29 cellular contexts compared by ENCODE assay signal in the genomic region with DNA sequence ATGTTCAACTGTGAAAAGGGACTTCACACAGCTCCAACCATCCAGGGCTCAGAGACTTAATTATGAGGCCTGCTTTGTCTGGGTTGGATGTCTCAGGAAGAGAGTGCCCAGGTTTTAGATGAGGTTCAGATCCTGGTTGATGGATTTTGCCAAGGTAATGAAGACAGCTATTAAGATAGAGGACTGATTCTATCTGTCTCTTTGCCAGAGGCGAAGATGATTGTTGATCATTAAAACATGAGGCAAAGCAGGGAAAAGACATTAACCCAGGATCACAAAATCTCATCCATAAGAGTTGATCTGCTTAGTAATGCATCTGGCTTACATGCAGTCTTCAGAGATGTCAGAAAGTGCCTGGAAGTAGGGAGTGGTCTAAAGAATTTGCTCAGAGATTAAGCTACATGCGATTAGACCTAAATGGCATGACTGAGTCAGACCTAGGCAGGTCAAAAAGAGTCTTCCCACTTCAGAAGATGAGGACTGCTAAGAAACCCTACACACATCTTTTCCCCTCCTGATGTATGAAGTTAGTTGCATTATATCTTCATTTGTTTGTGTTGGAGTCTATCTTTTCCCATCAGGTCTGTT.
"Had no signal": no experiment of that assay in that cellular context is flagged by ENCODE, and none has a peak within 500 bp of the region (broad histone marks: within the 10 kb centered on the region; RNA-seq: fewer than 3 reads in every experiment).

No MANE protein-coding gene starts in this region.

- H3K4me2 ChIP-seq: hepatocyte had no signal

- H3K4me1 Mint-ChIP-seq: neural crest cell; stimulated activated naive B cell treated with anti-CD40 and anti-IgM and Interleukin-4, amounts not matched to agents 10 μg/mL and 1 μg/mL and 100 μg/mL, for 72 hours had no signal

- H3K27me3 Mint-ChIP-seq: natural killer cell treated with Interleukin-12 subunit alpha and Interleukin-12 subunit beta and Interleukin-15 and Interleukin-18, amount 100 ng/mL, for 72 hours; stimulated activated naive B cell treated with anti-CD40 and anti-IgM and Interleukin-4, amounts not matched to agents 10 μg/mL and 1 μg/mL and 100 μg/mL, for 72 hours had no signal

- H3K27me3 ChIP-seq: hepatocyte, pancreas, stomach, testis, thyroid gland, transverse colon, upper lobe of left lung, vagina had no signal

- H3K4me3 Mint-ChIP-seq: mesothelial cell of epicardium; naive thymus-derived CD4-positive, alpha-beta T cell; natural killer cell treated with Interleukin-12 subunit alpha and Interleukin-12 subunit beta and Interleukin-15 and Interleukin-18, amount 100 ng/mL, for 72 hours; neural crest cell; stimulated activated naive B cell treated with anti-CD40 and anti-IgM and Interleukin-4, amounts not matched to agents 10 μg/mL and 1 μg/mL and 100 μg/mL, for 72 hours had no signal

- H3K27ac Mint-ChIP-seq: mesothelial cell of epicardium; naive thymus-derived CD4-positive, alpha-beta T cell; natural killer cell treated with Interleukin-12 subunit alpha and Interleukin-12 subunit beta and Interleukin-15 and Interleukin-18, amount 100 ng/mL, for 72 hours; stimulated activated naive B cell treated with anti-CD40 and anti-IgM and Interleukin-4, amounts not matched to agents 10 μg/mL and 1 μg/mL and 100 μg/mL, for 72 hours had no signal

- H2AFZ ChIP-seq: hepatocyte had no signal

- H3K4me1 ChIP-seq: left ventricle myocardium inferior, pancreas, prostate gland, stomach, testis, thyroid gland, transverse colon, upper lobe of left lung, vagina had no signal

- H3K79me2 ChIP-seq: hepatocyte had no signal

- ATAC-seq: naive thymus-derived CD4-positive, alpha-beta T cell; natural killer cell treated with Interleukin-12 subunit alpha and Interleukin-12 subunit beta and Interleukin-15 and Interleukin-18, amount 100 ng/mL, for 72 hours; pancreas; right cardiac atrium; sciatic nerve; stimulated activated naive B cell treated with anti-CD40 and anti-IgM and Interleukin-4, amounts not matched to agents 10 μg/mL and 1 μg/mL and 100 μg/mL, for 72 hours; stimulated activated naive CD8-positive, alpha-beta T cell treated with anti-CD3 and anti-CD28 coated beads, Interleukin-15, Interleukin-2, amounts not matched to agents 100 U/mL and 50 U/mL, for 24 hours had no signal

- H3K36me3 Mint-ChIP-seq: naive thymus-derived CD4-positive, alpha-beta T cell; natural killer cell treated with Interleukin-12 subunit alpha and Interleukin-12 subunit beta and Interleukin-15 and Interleukin-18, amount 100 ng/mL, for 72 hours; stimulated activated naive B cell treated with anti-CD40 and anti-IgM and Interleukin-4, amounts not matched to agents 10 μg/mL and 1 μg/mL and 100 μg/mL, for 72 hours had no signal

- DNase-seq: islet precursor cell; left ventricle myocardium inferior; mesendoderm; naive thymus-derived CD4-positive, alpha-beta T cell; nucleus accumbens; pancreas; posterior cingulate gyrus; retina; right cardiac atrium; small intestine; stimulated activated CD4-positive, alpha-beta T cell treated with anti-CD3 and anti-CD28 coated beads, Interleukin-1b, Interleukin-23, amount 100 ng/mL, for 48 hours; stimulated activated CD4-positive, alpha-beta T cell treated with anti-CD3 and anti-CD28 coated beads, Interleukin-2, amount 100 ng/mL, for 48 hours; stimulated activated CD4-positive, alpha-beta T cell treated with anti-CD3 and anti-CD28 coated beads, Interleukin-4, amount 100 ng/mL, for 4 hours; stimulated activated CD8-positive, alpha-beta memory T cell treated with anti-CD3 and anti-CD28 coated beads, Interleukin-4, amount 100 ng/mL, for 48 hours; stimulated activated naive B cell treated with anti-CD40 and anti-IgM and Interleukin-4, amounts not matched to agents 10 μg/mL and 1 μg/mL and 100 μg/mL, for 72 hours; stimulated activated naive CD8-positive, alpha-beta T cell treated with anti-CD3 and anti-CD28 coated beads, Interleukin-15, Interleukin-2, amounts not matched to agents 100 U/mL and 50 U/mL, for 24 hours; stomach; testis; thyroid gland; transverse colon; upper lobe of left lung had no signal

- H3K36me3 ChIP-seq: left ventricle myocardium inferior, pancreas, prostate gland, stomach, thyroid gland, transverse colon, upper lobe of left lung, vagina had no signal

- H3K27ac ChIP-seq: hepatocyte, left ventricle myocardium inferior, pancreas, prostate gland, stomach, testis, thyroid gland, transverse colon, upper lobe of left lung, vagina had no signal

- H3K4me3 ChIP-seq: hepatocyte, left ventricle myocardium inferior, lung, pancreas, prostate gland, stomach, testis, thyroid gland, transverse colon, upper lobe of left lung, vagina had no signal

- H3K9me3 ChIP-seq: left ventricle myocardium inferior, pancreas, prostate gland, testis, thyroid gland, upper lobe of left lung, vagina had no signal
